ENCODE assay signal across 1 cellular context in the genomic region with DNA sequence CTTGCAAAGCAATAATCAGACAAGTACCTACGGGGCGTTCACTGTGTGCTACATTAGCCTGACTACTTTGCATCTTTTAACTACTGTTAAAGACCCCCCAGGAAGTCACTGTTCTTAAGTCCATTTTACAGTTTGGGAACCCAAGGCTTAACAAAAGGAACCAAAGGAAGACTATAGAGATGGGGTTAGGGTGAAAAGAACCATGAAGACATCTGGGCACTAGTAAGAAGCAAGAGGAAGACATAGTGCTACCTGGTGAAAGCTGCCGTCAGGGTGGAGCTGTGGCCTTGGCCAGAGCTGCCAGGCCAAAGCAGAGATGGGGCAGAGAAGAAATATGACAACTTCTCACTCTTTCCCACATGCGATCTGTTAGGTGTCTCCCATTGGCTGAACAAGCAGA.
A peak's percentile ranks its signal among the peaks of the same experiment; 100 is the strongest.
TF ChIP-seq lines count a peak whose summit lies in the region.

No MANE protein-coding gene starts in this region.

TF ChIP-seq in H1, 55 proteins besides CTCF, POLR2A, EP300 and RAD21 (continued from another document):
- TF ChIP-seq TBP (IDR thresholded peaks at IDR 0.05; ENCODE audit: low read depth, low read length) (no peak), KDM1A (IDR thresholded peaks at IDR 0.05; ENCODE audit: borderline replicate concordance, low read length) (peak; percentile 86)
TF ChIP-seq in H1: peak in this region for 1.
